ENCODE assay signal across 8 cellular contexts in genomic region chrX:154378059-154378798, GRCh38. TPM values are rescaled to one million over a fixed set of nuclear protein-coding genes. Genes with fewer than 3 reads are reported as not detected.
DNase-seq lines count a peak whose midpoint lies in the region; FAIRE-seq and TF ChIP-seq lines count a peak whose summit lies in the region.

No MANE protein-coding gene starts in this region.

- H3K79me2 ChIP-seq in Karpas-422 (ENCODE audit: low read length): peaks cover 11% of the 10 kb centered on the region

- H3K27me3 ChIP-seq in Karpas-422 (ENCODE audit: low read length): no peaks in the 10 kb centered on the region

- TF ChIP-seq CTCF in D721Med (IDR thresholded peaks at IDR 0.05; ENCODE audit: insufficient read depth, missing control alignments) (no peak), GM20000 (IDR thresholded peaks at IDR 0.05; ENCODE audit: extremely low read depth, missing control alignments) (no peak), fibroblast of villous mesenchyme (IDR thresholded peaks at IDR 0.05; ENCODE audit: insufficient read depth, low read depth, low read length) (no peak)

- H3K4me3 ChIP-seq in Karpas-422 (ENCODE audit: low read length) (peak overlapping the region; percentile 66), fibroblast of villous mesenchyme (ENCODE audit: low read depth, low read length) (peak overlapping the region; percentile 51)

- H2AFZ ChIP-seq in Karpas-422 (ENCODE audit: low read length): no peak overlapping the region

- H3K27ac ChIP-seq in Karpas-422 (ENCODE audit: low read length): peak overlapping the region; percentile 70

- FAIRE-seq in D721Med (lab: Jason Lieb, UNC): no peak
- no peak for FAIRE-seq in urothelium cell line (lab: Jason Lieb, UNC)

- H3K9me3 ChIP-seq in Karpas-422 (ENCODE audit: low read length): no peaks in the 10 kb centered on the region

- peak overlapping the region; percentile 84 for H3K4me2 ChIP-seq in Karpas-422 (ENCODE audit: low read depth, low read length, poor library complexity, severe bottlenecking)

- H3K4me1 ChIP-seq in Karpas-422 (ENCODE audit: low read length): peaks cover 28% of the 10 kb centered on the region

- DNase-seq in D721Med (ENCODE audit: insufficient read length, low spot score) (peak; percentile 54), GM20000 (ENCODE audit: low spot score) (peak; percentile 89), Karpas-422 (peak; percentile 63), activated T-helper 1 cell treated with Interleukin-2 at 50 U/mL for 16 hours (ENCODE audit: low read depth) (peak; percentile 33), fibroblast of villous mesenchyme (ENCODE audit: low read depth) (no peak), nucleus accumbens (lab: John Stamatoyannopoulos, UW) (peak in 35 of 56 donors; percentile 5 to 63 (median 39)), urothelium cell line (ENCODE audit: low spot score) (no peak), KBM-7 (no peak)

- H3K9ac ChIP-seq in Karpas-422 (ENCODE audit: low read length): peak overlapping the region; percentile 83

- in situ Hi-C loops in KBM-7 (cut with MboI; ENCODE audit: low pct_unique_long_range_greater_than_20kb, low sequenced_read_pairs): no loop called here

- H3K9me2 ChIP-seq in Karpas-422 (replicated peaks; ENCODE audit: insufficient read depth, low read length): no peaks in the 10 kb centered on the region

- H3K36me3 ChIP-seq in Karpas-422 (ENCODE audit: insufficient read depth, low read length): no peaks in the 10 kb centered on the region

- no peaks in the 10 kb centered on the region for H4K20me1 ChIP-seq in Karpas-422 (ENCODE audit: insufficient read depth, low read depth, low read length)

RNA-seq across cellular contexts. Expression of gene EMD, which starts 0.9 kb away (rescaled TPM):
- total RNA-seq in Karpas-422 (2014; rRNA removed; shearing (Covaris generic); ENCODE audit: low replicate concordance): 19.5 and 20.7 TPM in 2 replicates
- 34.5 and 35.1 TPM in 2 replicates for total RNA-seq in fibroblast of villous mesenchyme

RNA-seq across cellular contexts. Expression of gene FLNA, which starts 3.8 kb away (rescaled TPM):
- 46.3 and 89.6 TPM in 2 replicates for total RNA-seq in Karpas-422 (2014; rRNA removed; shearing (Covaris generic); ENCODE audit: low replicate concordance)
- total RNA-seq in fibroblast of villous mesenchyme: 3,767 and 4,290 TPM in 2 replicates

RNA-seq across cellular contexts. Expression of gene RPL10, which starts 19.9 kb away (rescaled TPM):
- total RNA-seq in Karpas-422 (2014; rRNA removed; shearing (Covaris generic); ENCODE audit: low replicate concordance): 4,110 and 4,432 TPM in 2 replicates
- 1,310 and 1,322 TPM in 2 replicates for total RNA-seq in fibroblast of villous mesenchyme

RNA-seq across cellular contexts. Expression of gene DNASE1L1, which starts 30.8 kb away (rescaled TPM):
- 17.6 and 30.8 TPM in 2 replicates for total RNA-seq in Karpas-422 (2014; rRNA removed; shearing (Covaris generic); ENCODE audit: low replicate concordance)
- total RNA-seq in fibroblast of villous mesenchyme: 45.4 and 53.5 TPM in 2 replicates

RNA-seq across cellular contexts. Expression of gene TAFAZZIN, which starts 33.1 kb away (rescaled TPM):
- 22.1 and 39.0 TPM in 2 replicates for total RNA-seq in Karpas-422 (2014; rRNA removed; shearing (Covaris generic); ENCODE audit: low replicate concordance)
- 15.5 and 17.4 TPM in 2 replicates for total RNA-seq in fibroblast of villous mesenchyme

Comparison
In these comparisons a context has a peak if more than half of its experiments do, and no peak if none do; other contexts are left out.
1. DNase-seq: peak in D721Med (single experiment), GM20000 (single experiment), Karpas-422 (single experiment), activated T-helper 1 cell treated with Interleukin-2 at 50 U/mL for 16 hours (single experiment) and nucleus accumbens (35 of 56); none in fibroblast of villous mesenchyme (single experiment), urothelium cell line (single experiment) and KBM-7 (single experiment).
2. RNA of gene FLNA, which starts 3.8 kb away (total RNA-seq): 3,767 to 4,290 TPM in fibroblast of villous mesenchyme; 46.3 to 89.6 TPM in Karpas-422; every median in the first group is over 10 times any median in the second.